ENCODE assay signal across 10 cellular contexts in genomic region chr22:24154826-24155225, GRCh38. TPM values are rescaled to one million over a fixed set of nuclear protein-coding genes. Genes with fewer than 3 reads are reported as not detected.
DNase-seq lines count a peak whose midpoint lies in the region; ATAC-seq, FAIRE-seq and TF ChIP-seq lines count a peak whose summit lies in the region.
"Had no signal": no experiment of that assay in that cellular context is flagged by ENCODE, and none has a peak within 500 bp of the region (broad histone marks: within the 10 kb centered on the region; RNA-seq: fewer than 3 reads in every experiment).

No MANE protein-coding gene starts in this region.

- H3K4me1 ChIP-seq in muscle layer of colon (ENCODE audit: insufficient read depth, low read length) (peaks cover 49% of the 10 kb centered on the region), upper lobe of left lung (peaks cover 45 to 72% (median 64%) of the 10 kb centered on the region in 4 donors)

- no peak for TF ChIP-seq EP300 in upper lobe of left lung (IDR thresholded peaks at IDR 0.05)

- no peaks in the 10 kb centered on the region for H3K9me3 Mint-ChIP-seq in activated naive CD4-positive, alpha-beta T cell treated with anti-CD3 and anti-CD28 coated beads, Interleukin-2, amount 50 U/mL, for 24 hours
- H3K9me3 Mint-ChIP-seq in activated T-helper 1 cell treated with anti-CD3 and anti-CD28 coated beads, Interleukin-12 subunit alpha, Interleukin-12 subunit beta, Interleukin-2, Interleukin-4 antibody, amounts not matched to agents 30 ng/mL and 10 ng/mL and 1 ng/mL, durations not matched to agents 14 hours and 24 hours and 36 hours: no peaks in the 10 kb centered on the region

- H3K27ac ChIP-seq in muscle layer of colon (ENCODE audit: low read depth, low read length) (peak overlapping the region; percentile 89), upper lobe of left lung (peak overlapping the region in 3 of 4 donors; percentile 84 to 90 (median 87))

- H3K36me3 Mint-ChIP-seq in activated naive CD4-positive, alpha-beta T cell treated with anti-CD3 and anti-CD28 coated beads, Interleukin-2, amount 50 U/mL, for 24 hours: no peaks in the 10 kb centered on the region
- peaks cover 8% of the 10 kb centered on the region for H3K36me3 Mint-ChIP-seq in activated T-helper 1 cell treated with anti-CD3 and anti-CD28 coated beads, Interleukin-12 subunit alpha, Interleukin-12 subunit beta, Interleukin-2, Interleukin-4 antibody, amounts not matched to agents 30 ng/mL and 10 ng/mL and 1 ng/mL, durations not matched to agents 14 hours and 24 hours and 36 hours (ENCODE audit: low read depth)

- no peak for TF ChIP-seq POLR2A in upper lobe of left lung (IDR thresholded peaks at IDR 0.05)

- H3K36me3 ChIP-seq in muscle layer of colon (ENCODE audit: insufficient read depth, low read length) (no peaks in the 10 kb centered on the region), upper lobe of left lung (no peaks in the 10 kb centered on the region)

- H3K27me3 ChIP-seq in muscle layer of colon (ENCODE audit: control insufficient read depth in 1 of 2, insufficient read depth in 2 of 2, low read length in 2 of 2) (no peaks in the 10 kb centered on the region), upper lobe of left lung (no peaks in the 10 kb centered on the region)

- H3K27ac Mint-ChIP-seq in activated naive CD4-positive, alpha-beta T cell treated with anti-CD3 and anti-CD28 coated beads, Interleukin-2, amount 50 U/mL, for 24 hours: peak overlapping the region; percentile 42
- no peak overlapping the region for H3K27ac Mint-ChIP-seq in activated T-helper 1 cell treated with anti-CD3 and anti-CD28 coated beads, Interleukin-12 subunit alpha, Interleukin-12 subunit beta, Interleukin-2, Interleukin-4 antibody, amounts not matched to agents 30 ng/mL and 10 ng/mL and 1 ng/mL, durations not matched to agents 14 hours and 24 hours and 36 hours

- H3K9me3 ChIP-seq in muscle layer of colon (ENCODE audit: low read length): no peaks in the 10 kb centered on the region
- H3K9me3 ChIP-seq in upper lobe of left lung: no peaks in the 10 kb centered on the region

- no peak for DNase-seq in activated naive CD4-positive, alpha-beta T cell treated with anti-CD3 and anti-CD28 coated beads, Interleukin-2, amount 50 U/mL, for 16 hours
- no peak for DNase-seq in activated T-helper 1 cell treated with anti-CD3 and anti-CD28 coated beads, Interleukin-12 subunit alpha, Interleukin-12 subunit beta, Interleukin-2, Interleukin-4 antibody, amounts not matched to agents 30 ng/mL and 10 ng/mL and 1 ng/mL, durations not matched to agents 14 hours and 24 hours and 36 hours (ENCODE audit: low spot score)
- DNase-seq in upper lobe of left lung: no peak
- DNase-seq in frontal cortex (ENCODE audit: low spot score in 2 of 2): no peak
- DNase-seq in left colon: no peak
- DNase-seq: MM.1S, NCI-H226 had no signal

- no peak for FAIRE-seq in frontal cortex (lab: Jason Lieb, UNC)

- H3K4me3 Mint-ChIP-seq in activated naive CD4-positive, alpha-beta T cell treated with anti-CD3 and anti-CD28 coated beads, Interleukin-2, amount 50 U/mL, for 24 hours: peak overlapping the region; percentile 61
- peak overlapping the region; percentile 61 for H3K4me3 Mint-ChIP-seq in activated T-helper 1 cell treated with anti-CD3 and anti-CD28 coated beads, Interleukin-12 subunit alpha, Interleukin-12 subunit beta, Interleukin-2, Interleukin-4 antibody, amounts not matched to agents 30 ng/mL and 10 ng/mL and 1 ng/mL, durations not matched to agents 14 hours and 24 hours and 36 hours

- H3K4me3 ChIP-seq in muscle layer of colon (ENCODE audit: low read depth in 1 of 2, low read length in 2 of 2): no peak overlapping the region
- no peak overlapping the region for H3K4me3 ChIP-seq in upper lobe of left lung

- no peaks in the 10 kb centered on the region for H3K27me3 Mint-ChIP-seq in activated naive CD4-positive, alpha-beta T cell treated with anti-CD3 and anti-CD28 coated beads, Interleukin-2, amount 50 U/mL, for 24 hours
- no peaks in the 10 kb centered on the region for H3K27me3 Mint-ChIP-seq in activated T-helper 1 cell treated with anti-CD3 and anti-CD28 coated beads, Interleukin-12 subunit alpha, Interleukin-12 subunit beta, Interleukin-2, Interleukin-4 antibody, amounts not matched to agents 30 ng/mL and 10 ng/mL and 1 ng/mL, durations not matched to agents 14 hours and 24 hours and 36 hours (ENCODE audit: insufficient read depth)

- H3K4me1 Mint-ChIP-seq in activated naive CD4-positive, alpha-beta T cell treated with anti-CD3 and anti-CD28 coated beads, Interleukin-2, amount 50 U/mL, for 24 hours: peaks cover 80% of the 10 kb centered on the region
- H3K4me1 Mint-ChIP-seq in activated T-helper 1 cell treated with anti-CD3 and anti-CD28 coated beads, Interleukin-12 subunit alpha, Interleukin-12 subunit beta, Interleukin-2, Interleukin-4 antibody, amounts not matched to agents 30 ng/mL and 10 ng/mL and 1 ng/mL, durations not matched to agents 14 hours and 24 hours and 36 hours (ENCODE audit: low read depth): peaks cover 67% of the 10 kb centered on the region

- 83 to 94% methylated on average over 4 to 5 of the region's 5 CpGs for WGBS in upper lobe of left lung, 2 donors

- TF ChIP-seq CTCF in upper lobe of left lung (IDR thresholded peaks at IDR 0.05): no peak

- intact Hi-C loops in activated T-helper 1 cell treated with anti-CD3 and anti-CD28 coated beads, Interleukin-12 subunit alpha, Interleukin-12 subunit beta, Interleukin-2, Interleukin-4 antibody, amounts not matched to agents 30 ng/mL and 10 ng/mL and 1 ng/mL, durations not matched to agents 14 hours and 24 hours and 36 hours (cut with micrococcal nuclease): loop anchor here (5.0 kb wide), 1 partner anchor 173 kb away; the partner anchor contains the start of gene GSTT2
- intact Hi-C loops in left colon (cut with DNase I, micrococcal nuclease): no loop called here

- H3K9ac ChIP-seq in muscle layer of colon (ENCODE audit: low read length): no peak overlapping the region

- ATAC-seq in upper lobe of left lung (ENCODE audit: low FRiP score in 2 of 2): no peak
- no peak for ATAC-seq in GM19452 (IDR thresholded peaks at IDR 0.05; ENCODE audit: unreplicated experiment)
- ATAC-seq in left colon: no peak

RNA-seq across cellular contexts. Expression of gene SUSD2, which starts 26.5 kb away (rescaled TPM):
- total RNA-seq in activated T-helper 1 cell treated with anti-CD3 and anti-CD28 coated beads, Interleukin-12 subunit alpha, Interleukin-12 subunit beta, Interleukin-2, Interleukin-4 antibody, amounts not matched to agents 30 ng/mL and 10 ng/mL and 1 ng/mL, durations not matched to agents 14 hours and 24 hours and 36 hours: 0.73 and 0.83 TPM in 2 replicates
- total RNA-seq in upper lobe of left lung: 100 to 1,000 TPM; 191 to 645 (median 348) TPM
- total RNA-seq in frontal cortex: under 0.01 TPM
- total RNA-seq in left colon: 1 to 10 TPM; 1.9 to 2.7 TPM

Comparison
In these comparisons a context has a peak if more than half of its experiments do, and no peak if none do; other contexts are left out.
1. RNA of gene SUSD2, which starts 26.5 kb away (total RNA-seq): 191 to 645 TPM in upper lobe of left lung; 1.9 to 2.7 TPM in left colon, 0.73 to 0.83 TPM in activated T-helper 1 cell treated with anti-CD3 and anti-CD28 coated beads, Interleukin-12 subunit alpha, Interleukin-12 subunit beta, Interleukin-2, Interleukin-4 antibody, amounts not matched to agents 30 ng/mL and 10 ng/mL and 1 ng/mL, durations not matched to agents 14 hours and 24 hours and 36 hours and under 0.01 TPM in frontal cortex (single experiment); every median in the first group is over 10 times any median in the second.